ENCODE assay signal across 8 cellular contexts in the genomic region with DNA sequence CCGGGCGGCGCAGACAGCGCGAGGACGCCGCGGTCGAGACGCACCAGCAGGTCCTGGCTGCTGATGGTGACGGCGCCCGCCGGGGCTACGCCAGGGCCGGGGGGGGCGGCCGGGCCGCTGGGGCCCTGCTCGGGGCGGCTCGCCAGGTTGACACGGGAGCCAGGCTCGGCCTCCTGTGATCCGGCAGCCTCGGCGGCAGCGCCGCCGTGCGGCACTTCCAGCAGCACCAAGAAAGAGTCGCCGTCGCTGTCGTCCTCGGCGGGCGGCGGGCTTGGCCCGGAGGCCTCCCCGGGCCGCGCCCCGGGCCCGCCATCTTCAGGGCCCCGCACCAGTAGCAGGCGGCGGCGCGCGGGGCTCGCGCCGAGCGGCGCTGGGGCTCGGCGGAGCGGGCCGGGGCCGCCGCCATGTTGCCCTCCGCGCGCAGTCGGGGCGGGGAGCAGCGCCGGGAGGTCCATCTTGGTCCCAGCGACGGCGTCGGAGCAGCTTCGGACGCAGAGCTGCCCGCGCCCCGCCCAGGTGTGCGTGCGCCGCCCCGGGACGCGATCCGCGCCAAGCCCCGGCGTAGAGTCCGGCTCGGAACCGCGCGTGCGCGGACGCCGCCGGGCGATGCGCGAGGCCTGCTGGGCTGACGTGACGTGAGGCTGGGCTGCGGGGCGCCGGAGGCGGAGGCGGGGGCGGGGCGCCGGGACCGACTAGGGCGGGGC.
DNase-seq lines count a peak whose midpoint lies in the region; ATAC-seq and TF ChIP-seq lines count a peak whose summit lies in the region.

A gene with protein sequence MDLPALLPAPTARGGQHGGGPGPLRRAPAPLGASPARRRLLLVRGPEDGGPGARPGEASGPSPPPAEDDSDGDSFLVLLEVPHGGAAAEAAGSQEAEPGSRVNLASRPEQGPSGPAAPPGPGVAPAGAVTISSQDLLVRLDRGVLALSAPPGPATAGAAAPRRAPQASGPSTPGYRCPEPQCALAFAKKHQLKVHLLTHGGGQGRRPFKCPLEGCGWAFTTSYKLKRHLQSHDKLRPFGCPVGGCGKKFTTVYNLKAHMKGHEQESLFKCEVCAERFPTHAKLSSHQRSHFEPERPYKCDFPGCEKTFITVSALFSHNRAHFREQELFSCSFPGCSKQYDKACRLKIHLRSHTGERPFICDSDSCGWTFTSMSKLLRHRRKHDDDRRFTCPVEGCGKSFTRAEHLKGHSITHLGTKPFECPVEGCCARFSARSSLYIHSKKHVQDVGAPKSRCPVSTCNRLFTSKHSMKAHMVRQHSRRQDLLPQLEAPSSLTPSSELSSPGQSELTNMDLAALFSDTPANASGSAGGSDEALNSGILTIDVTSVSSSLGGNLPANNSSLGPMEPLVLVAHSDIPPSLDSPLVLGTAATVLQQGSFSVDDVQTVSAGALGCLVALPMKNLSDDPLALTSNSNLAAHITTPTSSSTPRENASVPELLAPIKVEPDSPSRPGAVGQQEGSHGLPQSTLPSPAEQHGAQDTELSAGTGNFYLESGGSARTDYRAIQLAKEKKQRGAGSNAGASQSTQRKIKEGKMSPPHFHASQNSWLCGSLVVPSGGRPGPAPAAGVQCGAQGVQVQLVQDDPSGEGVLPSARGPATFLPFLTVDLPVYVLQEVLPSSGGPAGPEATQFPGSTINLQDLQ (minus strand): TSS at position 481 of the 704 bp plus-strand sequence. CDS start 26 bp downstream, at position 455.

- ATAC-seq in GM19023 (IDR thresholded peaks at IDR 0.05; ENCODE audit: unreplicated experiment): peak; percentile 87
- ATAC-seq in HG03196 (IDR thresholded peaks at IDR 0.05; ENCODE audit: unreplicated experiment): peak; percentile 67

- H3K4me3 ChIP-seq in AG10803 (ENCODE audit: low read length): peak within 1 kb of the TSS; percentile 88

- DNase-seq in AG10803 (ENCODE audit: low read depth) (peak; percentile 93), NCI-H345 treated with DMSO at 0.1 percent for 48 hours (lab: John Stamatoyannopoulos, UW; ENCODE audit: unreplicated experiment) (peak; percentile 66), islet precursor cell (peak; percentile 96)
- DNase-seq in activated CD4-positive, CD25-positive, alpha-beta regulatory T cell treated with anti-CD3 and anti-CD28 coated beads, Interleukin-2, amount 50 U/mL, for 16 hours (ENCODE audit: low read depth, low spot score): peak; percentile 87
- DNase-seq in central memory CD4-positive, alpha-beta T cell: peak; percentile 89
- peak; percentile 92 for DNase-seq in stimulated activated CD4-positive, alpha-beta T cell treated with anti-CD3 and anti-CD28 coated beads, Interleukin-12 subunit alpha, Interleukin-12 subunit beta, amount 100 ng/mL, for 4 hours

- TF ChIP-seq CTCF in AG10803 (conservative IDR thresholded peaks at IDR 0.05; ENCODE audit: low read length): peak; percentile 43

Comparison
In these comparisons a context has a peak if more than half of its experiments do, and no peak if none do; other contexts are left out.
1. Peak in every context shown above with its lines: DNase-seq, ATAC-seq and H3K4me3 ChIP-seq.